Comparison of ENCODE assay signal across 9 cellular contexts in the genomic region with DNA sequence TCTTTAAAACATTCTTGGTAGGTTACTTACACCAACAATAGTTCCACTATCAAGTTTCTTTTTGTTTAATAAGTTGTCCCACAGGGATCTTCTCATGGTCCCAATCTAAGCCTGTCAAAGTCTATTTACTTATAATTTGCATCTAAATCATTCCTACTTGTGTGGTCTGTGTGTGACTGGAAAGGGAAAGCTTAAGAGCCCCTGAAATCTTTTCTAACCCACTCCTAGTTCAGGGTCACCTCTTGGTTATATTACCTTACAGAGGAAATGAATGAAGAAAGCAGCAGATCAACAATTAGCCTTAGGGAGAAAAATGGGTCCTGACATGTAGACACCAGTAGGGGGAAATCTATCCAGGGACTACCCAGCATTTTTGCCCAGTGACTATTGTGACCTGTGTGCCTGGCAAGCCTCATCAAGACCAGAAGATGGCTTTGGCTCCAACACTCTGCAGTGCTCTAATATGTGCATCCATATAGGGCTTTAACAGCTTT.
A peak's percentile ranks its signal among the peaks of the same experiment; 100 is the strongest.
DNase-seq lines count a peak whose midpoint lies in the region; ATAC-seq and TF ChIP-seq lines count a peak whose summit lies in the region.
"Had no signal": no experiment of that assay in that cellular context is flagged by ENCODE, and none has a peak within 500 bp of the region (broad histone marks: within the 10 kb centered on the region; RNA-seq: fewer than 3 reads in every experiment).

No MANE protein-coding gene starts in this region.

- H3K9me3 ChIP-seq in Karpas-422 (ENCODE audit: low read length), result no peaks in the 10 kb centered on the region
- H3K9me3 ChIP-seq in left lung, result no peaks in the 10 kb centered on the region

- H3K36me3 ChIP-seq in Karpas-422 (ENCODE audit: insufficient read depth, low read length) (no peaks in the 10 kb centered on the region), left lung (no peaks in the 10 kb centered on the region)

- intact Hi-C loops in left lung (cut with DNase I), result no loop called here
- intact Hi-C loops in CD14-positive monocyte (cut with micrococcal nuclease), result no loop called here
- intact Hi-C loops in natural killer cell (cut with micrococcal nuclease), result no loop called here

- H3K4me3 ChIP-seq in Karpas-422 (ENCODE audit: low read length) (no peak overlapping the region), astrocyte of the spinal cord (ENCODE audit: low read depth, low read length) (no peak overlapping the region), left lung (no peak overlapping the region)

- H4K20me1 ChIP-seq in Karpas-422 (ENCODE audit: insufficient read depth, low read depth, low read length), result no peaks in the 10 kb centered on the region

- H3K4me1 ChIP-seq in Karpas-422 (ENCODE audit: low read length) (peaks cover 13% of the 10 kb centered on the region), left lung (peaks cover 0 to 4% of the 10 kb centered on the region in 2 donors)

- no peak overlapping the region for H3K4me2 ChIP-seq in Karpas-422 (ENCODE audit: low read depth, low read length, poor library complexity, severe bottlenecking)

- H3K27me3 Mint-ChIP-seq in CD14-positive monocyte (ENCODE audit: low read depth in 3 of 3) (no peaks in the 10 kb centered on the region), natural killer cell (ENCODE audit: low read depth in 2 of 2) (no peaks in the 10 kb centered on the region)
- H3K27me3 Mint-ChIP-seq: memory B cell had no signal

- no peaks in the 10 kb centered on the region for H3K4me1 Mint-ChIP-seq in CD14-positive monocyte
- H3K4me1 Mint-ChIP-seq in natural killer cell, result no peaks in the 10 kb centered on the region
- H3K4me1 Mint-ChIP-seq: memory B cell had no signal

- H3K4me3 Mint-ChIP-seq in CD14-positive monocyte (no peak overlapping the region), natural killer cell (no peak overlapping the region)
- H3K4me3 Mint-ChIP-seq: memory B cell had no signal

- H3K79me2 ChIP-seq in Karpas-422 (ENCODE audit: low read length), result no peaks in the 10 kb centered on the region

- no peak overlapping the region for H3K27ac Mint-ChIP-seq in CD14-positive monocyte
- H3K27ac Mint-ChIP-seq in natural killer cell, result no peak overlapping the region
- H3K27ac Mint-ChIP-seq: memory B cell had no signal

- no peaks in the 10 kb centered on the region for H3K9me2 ChIP-seq in Karpas-422 (replicated peaks; ENCODE audit: insufficient read depth, low read length)

- DNase-seq in DMS79 (lab: John Stamatoyannopoulos, UW) (peak; percentile 11), Karpas-422 (peak; percentile 64), astrocyte of the spinal cord (ENCODE audit: low read depth, low spot score) (peak; percentile 23), left lung (no peak), cerebellar nuclear complex (lab: John Stamatoyannopoulos, UW) (no peak), CD14-positive monocyte (ENCODE audit: low spot score) (no peak), natural killer cell (no peak)
- DNase-seq in stimulated activated CD4-positive, alpha-beta T cell treated with anti-CD3 and anti-CD28 coated beads, Interleukin-12 subunit alpha, Interleukin-12 subunit beta, amount 100 ng/mL, for 4 hours, result no peak

- H3K9ac ChIP-seq in Karpas-422 (ENCODE audit: low read length), result no peak overlapping the region

- TF ChIP-seq CTCF in astrocyte of the spinal cord (IDR thresholded peaks at IDR 0.05; ENCODE audit: low read depth, low read length) (peak; percentile 38), left lung (IDR thresholded peaks at IDR 0.05) (no peak), CD14-positive monocyte (IDR thresholded peaks at IDR 0.05) (no peak), natural killer cell (IDR thresholded peaks at IDR 0.05) (no peak)

- in situ Hi-C loops in astrocyte of the spinal cord (cut with HindIII; ENCODE audit: low sequenced_read_pairs), result no loop called here

- H3K36me3 Mint-ChIP-seq in CD14-positive monocyte (peaks cover 18 to 21% of the 10 kb centered on the region in 2 donors), natural killer cell (no peaks in the 10 kb centered on the region)

- no peaks in the 10 kb centered on the region for H3K27me3 ChIP-seq in Karpas-422 (ENCODE audit: low read length)
- no peaks in the 10 kb centered on the region for H3K27me3 ChIP-seq in left lung

- H3K27ac ChIP-seq in Karpas-422 (ENCODE audit: low read length), result no peak overlapping the region
- H3K27ac ChIP-seq in left lung, result peak overlapping the region; percentile 24 to 26

- ATAC-seq in left lung (peak; percentile 72), natural killer cell (no peak)

- H3K9me3 Mint-ChIP-seq in CD14-positive monocyte (peaks cover 0 to 4% (median 0%) of the 10 kb centered on the region in 7 donors), natural killer cell (no peaks in the 10 kb centered on the region)
- H3K9me3 Mint-ChIP-seq: memory B cell had no signal

- H2AFZ ChIP-seq in Karpas-422 (ENCODE audit: low read length), result no peak overlapping the region

Comparison
In these comparisons a context has a peak if more than half of its experiments do, and no peak if none do; other contexts are left out.
1. DNase-seq: peak in DMS79 (single experiment), Karpas-422 (single experiment) and astrocyte of the spinal cord (single experiment); none in left lung (0 of 2), cerebellar nuclear complex (0 of 2), CD14-positive monocyte (single experiment), stimulated activated CD4-positive, alpha-beta T cell treated with anti-CD3 and anti-CD28 coated beads, Interleukin-12 subunit alpha, Interleukin-12 subunit beta, amount 100 ng/mL, for 4 hours (single experiment) and natural killer cell (single experiment).